Comparison of ENCODE assay signal across 1 cellular context in the genomic region with DNA sequence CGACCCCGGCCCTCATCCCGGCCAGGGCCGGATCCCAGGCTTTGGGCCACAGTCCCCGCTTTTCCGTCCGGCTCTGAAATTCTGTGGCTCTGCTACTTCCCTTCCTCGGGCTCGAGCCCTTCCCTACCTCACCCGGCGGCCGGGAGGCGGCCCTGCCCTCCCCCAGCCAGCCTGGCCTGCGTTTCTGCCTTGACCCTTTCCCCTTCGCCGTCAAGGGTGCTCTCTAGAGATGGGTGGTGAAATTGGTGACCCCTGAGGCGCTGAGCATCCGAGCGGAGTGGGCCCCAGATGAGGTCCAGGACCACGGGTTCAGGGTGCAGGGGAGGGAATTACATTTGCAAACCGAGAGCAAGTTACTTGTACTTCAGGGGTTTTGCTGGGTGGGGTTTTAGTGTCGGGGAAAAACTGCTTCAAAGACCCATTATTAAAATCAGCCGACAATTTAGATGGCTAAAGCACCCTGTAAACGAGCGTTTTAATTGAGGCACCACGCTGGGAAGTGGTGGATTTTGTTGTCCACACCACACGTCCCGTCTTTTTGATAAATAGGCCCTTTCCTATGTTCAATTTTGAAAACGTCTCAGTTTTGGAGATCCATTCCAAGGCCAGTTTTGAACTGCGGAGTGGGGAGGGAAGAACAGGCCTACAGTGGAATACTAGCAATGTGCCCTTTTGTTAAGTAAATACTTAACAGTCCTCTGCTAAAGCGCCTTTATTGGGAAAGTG.
TF ChIP-seq lines count a peak whose summit lies in the region.

No MANE protein-coding gene starts in this region.

TF ChIP-seq in K562, 482 proteins besides CTCF, POLR2A, EP300 and RAD21 (continued from another document and continues in another):
- TF ChIP-seq HLTF (IDR thresholded peaks at IDR 0.05) (0 out of 2 replicates have a peak, but pooled peaks have one; percentile 7), NFIC (IDR thresholded peaks at IDR 0.05) (0 out of 2 replicates have a peak, but pooled peaks have one; percentile 6), KDM5B (IDR thresholded peaks at IDR 0.05; ENCODE audit: insufficient replicate concordance, low read depth, low read length) (peak; percentile 59), XRCC5 (IDR thresholded peaks at IDR 0.05; ENCODE audit: low read depth, low read length) (0 out of 2 replicates have a peak, but pooled peaks have one; percentile 48), SMAD2 (IDR thresholded peaks at IDR 0.05; ENCODE audit: low read depth, low read length) (no peak), HNRNPL (IDR thresholded peaks at IDR 0.05; ENCODE audit: low read depth, low read length) (0 out of 2 replicates have a peak, but pooled peaks have one; percentile 12), ZBTB11 (CRISPR knock-in tag; IDR thresholded peaks at IDR 0.05) (peak in 1 of 3 experiments; percentile 7; a peak in 1 of 6 replicates), PPARD (CRISPR knock-in tag; IDR thresholded peaks at IDR 0.05) (no peak), ZBTB1 (CRISPR knock-in tag; IDR thresholded peaks at IDR 0.05; ENCODE audit: borderline replicate concordance, low read depth) (peak; percentile 75), ZNF133 (CRISPR knock-in tag; IDR thresholded peaks at IDR 0.05) (no peak), ELF1 (tag; IDR thresholded peaks at IDR 0.05) (peak; percentile 63), L3MBTL2 (IDR thresholded peaks at IDR 0.05) (peak; percentile 81), BRD9 (IDR thresholded peaks at IDR 0.05; ENCODE audit: low read depth, partially characterized antibody) (peak; percentile 78), ZNF584 (CRISPR knock-in tag; IDR thresholded peaks at IDR 0.05; ENCODE audit: low read depth) (peak; percentile 84; the same call in 1 of the 2 replicates), ZNF75A (CRISPR knock-in tag; IDR thresholded peaks at IDR 0.05) (no peak), PATZ1 (CRISPR knock-in tag; IDR thresholded peaks at IDR 0.05; ENCODE audit: borderline replicate concordance) (0 out of 2 replicates have a peak, but pooled peaks have one; percentile 43), RBM22 (IDR thresholded peaks at IDR 0.05; ENCODE audit: low read depth, low read length, poor library complexity, severe bottlenecking) (peak; percentile 73), BHLHE40 (IDR thresholded peaks at IDR 0.05; ENCODE audit: low read length) (no peak), ZNF830 (CRISPR knock-in tag; IDR thresholded peaks at IDR 0.05) (peak; percentile 88; the same call in 1 of the 2 replicates), ZNF24 (IDR thresholded peaks at IDR 0.05) (0 out of 2 replicates have a peak, but pooled peaks have one; percentile 5), NR1H2 (CRISPR knock-in tag; IDR thresholded peaks at IDR 0.05) (0 out of 2 replicates have a peak, but pooled peaks have one; percentile 34), MTA1 (IDR thresholded peaks at IDR 0.05; ENCODE audit: borderline replicate concordance) (0 out of 2 replicates have a peak, but pooled peaks have one; percentile 9), BCOR (IDR thresholded peaks at IDR 0.05) (0 out of 2 replicates have a peak, but pooled peaks have one; percentile 18), C11orf30 (IDR thresholded peaks at IDR 0.05; ENCODE audit: low read depth) (0 out of 2 replicates have a peak, but pooled peaks have one; percentile 4), ZBTB7A (IDR thresholded peaks at IDR 0.05; ENCODE audit: borderline replicate concordance, control insufficient read depth, low read depth, low read length) (no peak), KAT7 (CRISPR knock-in tag; IDR thresholded peaks at IDR 0.05; ENCODE audit: borderline replicate concordance) (0 out of 2 replicates have a peak, but pooled peaks have one; percentile 55), TGIF2 (CRISPR knock-in tag; IDR thresholded peaks at IDR 0.05) (peak; percentile 92; the same call in 1 of the 2 replicates), JUND (IDR thresholded peaks at IDR 0.05; ENCODE audit: borderline replicate concordance, low read depth, low read length) (no peak), JUND (tag; IDR thresholded peaks at IDR 0.05; ENCODE audit: borderline replicate concordance, low read depth, low read length) (no peak), ILF3 (IDR thresholded peaks at IDR 0.05; ENCODE audit: borderline replicate concordance) (no peak), EGR1 (conservative IDR thresholded peaks at IDR 0.05) (no peak), RBFOX2 (IDR thresholded peaks at IDR 0.05; ENCODE audit: low read depth, low read length) (peak; percentile 83)
- TF ChIP-seq, protein P1, sequence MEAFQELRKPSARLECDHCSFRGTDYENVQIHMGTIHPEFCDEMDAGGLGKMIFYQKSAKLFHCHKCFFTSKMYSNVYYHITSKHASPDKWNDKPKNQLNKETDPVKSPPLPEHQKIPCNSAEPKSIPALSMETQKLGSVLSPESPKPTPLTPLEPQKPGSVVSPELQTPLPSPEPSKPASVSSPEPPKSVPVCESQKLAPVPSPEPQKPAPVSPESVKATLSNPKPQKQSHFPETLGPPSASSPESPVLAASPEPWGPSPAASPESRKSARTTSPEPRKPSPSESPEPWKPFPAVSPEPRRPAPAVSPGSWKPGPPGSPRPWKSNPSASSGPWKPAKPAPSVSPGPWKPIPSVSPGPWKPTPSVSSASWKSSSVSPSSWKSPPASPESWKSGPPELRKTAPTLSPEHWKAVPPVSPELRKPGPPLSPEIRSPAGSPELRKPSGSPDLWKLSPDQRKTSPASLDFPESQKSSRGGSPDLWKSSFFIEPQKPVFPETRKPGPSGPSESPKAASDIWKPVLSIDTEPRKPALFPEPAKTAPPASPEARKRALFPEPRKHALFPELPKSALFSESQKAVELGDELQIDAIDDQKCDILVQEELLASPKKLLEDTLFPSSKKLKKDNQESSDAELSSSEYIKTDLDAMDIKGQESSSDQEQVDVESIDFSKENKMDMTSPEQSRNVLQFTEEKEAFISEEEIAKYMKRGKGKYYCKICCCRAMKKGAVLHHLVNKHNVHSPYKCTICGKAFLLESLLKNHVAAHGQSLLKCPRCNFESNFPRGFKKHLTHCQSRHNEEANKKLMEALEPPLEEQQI (IDR thresholded peaks at IDR 0.05): 0 out of 2 replicates have a peak, but pooled peaks have one; percentile 13
- TF ChIP-seq, protein P2, sequence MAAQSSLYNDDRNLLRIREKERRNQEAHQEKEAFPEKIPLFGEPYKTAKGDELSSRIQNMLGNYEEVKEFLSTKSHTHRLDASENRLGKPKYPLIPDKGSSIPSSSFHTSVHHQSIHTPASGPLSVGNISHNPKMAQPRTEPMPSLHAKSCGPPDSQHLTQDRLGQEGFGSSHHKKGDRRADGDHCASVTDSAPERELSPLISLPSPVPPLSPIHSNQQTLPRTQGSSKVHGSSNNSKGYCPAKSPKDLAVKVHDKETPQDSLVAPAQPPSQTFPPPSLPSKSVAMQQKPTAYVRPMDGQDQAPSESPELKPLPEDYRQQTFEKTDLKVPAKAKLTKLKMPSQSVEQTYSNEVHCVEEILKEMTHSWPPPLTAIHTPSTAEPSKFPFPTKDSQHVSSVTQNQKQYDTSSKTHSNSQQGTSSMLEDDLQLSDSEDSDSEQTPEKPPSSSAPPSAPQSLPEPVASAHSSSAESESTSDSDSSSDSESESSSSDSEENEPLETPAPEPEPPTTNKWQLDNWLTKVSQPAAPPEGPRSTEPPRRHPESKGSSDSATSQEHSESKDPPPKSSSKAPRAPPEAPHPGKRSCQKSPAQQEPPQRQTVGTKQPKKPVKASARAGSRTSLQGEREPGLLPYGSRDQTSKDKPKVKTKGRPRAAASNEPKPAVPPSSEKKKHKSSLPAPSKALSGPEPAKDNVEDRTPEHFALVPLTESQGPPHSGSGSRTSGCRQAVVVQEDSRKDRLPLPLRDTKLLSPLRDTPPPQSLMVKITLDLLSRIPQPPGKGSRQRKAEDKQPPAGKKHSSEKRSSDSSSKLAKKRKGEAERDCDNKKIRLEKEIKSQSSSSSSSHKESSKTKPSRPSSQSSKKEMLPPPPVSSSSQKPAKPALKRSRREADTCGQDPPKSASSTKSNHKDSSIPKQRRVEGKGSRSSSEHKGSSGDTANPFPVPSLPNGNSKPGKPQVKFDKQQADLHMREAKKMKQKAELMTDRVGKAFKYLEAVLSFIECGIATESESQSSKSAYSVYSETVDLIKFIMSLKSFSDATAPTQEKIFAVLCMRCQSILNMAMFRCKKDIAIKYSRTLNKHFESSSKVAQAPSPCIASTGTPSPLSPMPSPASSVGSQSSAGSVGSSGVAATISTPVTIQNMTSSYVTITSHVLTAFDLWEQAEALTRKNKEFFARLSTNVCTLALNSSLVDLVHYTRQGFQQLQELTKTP (IDR thresholded peaks at IDR 0.05; ENCODE audit: low read depth in 1 of 2, partially characterized antibody in 2 of 2): no peak
- TF ChIP-seq, protein P3, sequence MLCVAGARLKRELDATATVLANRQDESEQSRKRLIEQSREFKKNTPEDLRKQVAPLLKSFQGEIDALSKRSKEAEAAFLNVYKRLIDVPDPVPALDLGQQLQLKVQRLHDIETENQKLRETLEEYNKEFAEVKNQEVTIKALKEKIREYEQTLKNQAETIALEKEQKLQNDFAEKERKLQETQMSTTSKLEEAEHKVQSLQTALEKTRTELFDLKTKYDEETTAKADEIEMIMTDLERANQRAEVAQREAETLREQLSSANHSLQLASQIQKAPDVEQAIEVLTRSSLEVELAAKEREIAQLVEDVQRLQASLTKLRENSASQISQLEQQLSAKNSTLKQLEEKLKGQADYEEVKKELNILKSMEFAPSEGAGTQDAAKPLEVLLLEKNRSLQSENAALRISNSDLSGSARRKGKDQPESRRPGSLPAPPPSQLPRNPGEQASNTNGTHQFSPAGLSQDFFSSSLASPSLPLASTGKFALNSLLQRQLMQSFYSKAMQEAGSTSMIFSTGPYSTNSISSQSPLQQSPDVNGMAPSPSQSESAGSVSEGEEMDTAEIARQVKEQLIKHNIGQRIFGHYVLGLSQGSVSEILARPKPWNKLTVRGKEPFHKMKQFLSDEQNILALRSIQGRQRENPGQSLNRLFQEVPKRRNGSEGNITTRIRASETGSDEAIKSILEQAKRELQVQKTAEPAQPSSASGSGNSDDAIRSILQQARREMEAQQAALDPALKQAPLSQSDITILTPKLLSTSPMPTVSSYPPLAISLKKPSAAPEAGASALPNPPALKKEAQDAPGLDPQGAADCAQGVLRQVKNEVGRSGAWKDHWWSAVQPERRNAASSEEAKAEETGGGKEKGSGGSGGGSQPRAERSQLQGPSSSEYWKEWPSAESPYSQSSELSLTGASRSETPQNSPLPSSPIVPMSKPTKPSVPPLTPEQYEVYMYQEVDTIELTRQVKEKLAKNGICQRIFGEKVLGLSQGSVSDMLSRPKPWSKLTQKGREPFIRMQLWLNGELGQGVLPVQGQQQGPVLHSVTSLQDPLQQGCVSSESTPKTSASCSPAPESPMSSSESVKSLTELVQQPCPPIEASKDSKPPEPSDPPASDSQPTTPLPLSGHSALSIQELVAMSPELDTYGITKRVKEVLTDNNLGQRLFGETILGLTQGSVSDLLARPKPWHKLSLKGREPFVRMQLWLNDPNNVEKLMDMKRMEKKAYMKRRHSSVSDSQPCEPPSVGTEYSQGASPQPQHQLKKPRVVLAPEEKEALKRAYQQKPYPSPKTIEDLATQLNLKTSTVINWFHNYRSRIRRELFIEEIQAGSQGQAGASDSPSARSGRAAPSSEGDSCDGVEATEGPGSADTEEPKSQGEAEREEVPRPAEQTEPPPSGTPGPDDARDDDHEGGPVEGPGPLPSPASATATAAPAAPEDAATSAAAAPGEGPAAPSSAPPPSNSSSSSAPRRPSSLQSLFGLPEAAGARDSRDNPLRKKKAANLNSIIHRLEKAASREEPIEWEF (CRISPR knock-in tag; IDR thresholded peaks at IDR 0.05): peak; percentile 69
- TF ChIP-seq, protein P4, sequence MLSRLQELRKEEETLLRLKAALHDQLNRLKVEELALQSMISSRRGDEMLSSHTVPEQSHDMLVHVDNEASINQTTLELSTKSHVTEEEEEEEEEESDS (CRISPR knock-in tag; IDR thresholded peaks at IDR 0.05): no peak
